Comparison of ENCODE assay signal across 23 cellular contexts in the genomic region with DNA sequence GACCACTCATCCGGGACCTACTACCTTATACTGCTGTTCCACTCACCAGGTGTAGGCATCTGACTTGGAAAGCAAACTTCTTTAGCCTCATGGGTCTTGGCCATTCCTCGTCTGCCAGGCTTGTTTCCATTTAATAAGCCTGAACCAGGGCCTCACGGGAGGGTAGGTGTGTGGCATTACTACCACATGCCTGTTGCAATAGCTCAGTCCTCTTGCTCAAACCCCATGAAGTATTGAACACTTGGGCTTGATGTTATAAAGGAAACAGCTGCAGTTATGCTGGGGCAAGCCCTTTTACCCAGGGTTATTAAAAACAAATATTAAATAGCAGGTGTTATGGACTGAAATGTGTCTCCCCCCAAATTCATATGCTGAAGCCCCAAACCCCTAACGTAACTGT. TPM values are rescaled to one million over a fixed set of nuclear protein-coding genes. Genes with fewer than 3 reads are reported as not detected.
DNase-seq lines count a peak whose midpoint lies in the region; ATAC-seq, FAIRE-seq and TF ChIP-seq lines count a peak whose summit lies in the region.
"Had no signal": no experiment of that assay in that cellular context is flagged by ENCODE, and none has a peak within 500 bp of the region (broad histone marks: within the 10 kb centered on the region; RNA-seq: fewer than 3 reads in every experiment).

No MANE protein-coding gene starts in this region.

- no peaks in the 10 kb centered on the region for H3K4me1 Mint-ChIP-seq in nephron progenitor cell
- H3K4me1 Mint-ChIP-seq: CD14-positive monocyte; CD8-positive, alpha-beta memory T cell had no signal

- H3K4me2 ChIP-seq in HepG2 (ENCODE audit: low read depth, low read length), result no peak overlapping the region
- H3K4me2 ChIP-seq: A549; BLaER1 treated with 17β-estradiol and CSF1 and Interleukin-3, amounts not matched to agents 10 nM and 100 nM had no signal

- no peak overlapping the region for H3K4me3 Mint-ChIP-seq in nephron progenitor cell
- H3K4me3 Mint-ChIP-seq: CD14-positive monocyte; CD4-positive, alpha-beta T cell; CD8-positive, alpha-beta memory T cell had no signal

- ATAC-seq in HepG2 (no peak), right lobe of liver (no peak)
- ATAC-seq: A549 had no signal

- H3K9me3 Mint-ChIP-seq in nephron progenitor cell, result no peaks in the 10 kb centered on the region
- H3K9me3 Mint-ChIP-seq: CD14-positive monocyte; CD4-positive, alpha-beta T cell; CD8-positive, alpha-beta memory T cell had no signal

- H4K20me1 ChIP-seq in HepG2 (ENCODE audit: insufficient read depth, low read length), result no peaks in the 10 kb centered on the region
- H4K20me1 ChIP-seq: BLaER1 treated with 17β-estradiol and CSF1 and Interleukin-3, amounts not matched to agents 10 nM and 100 nM had no signal

- TF ChIP-seq CTCF in HepG2 (CRISPR knock-in tag; IDR thresholded peaks at IDR 0.05) (no peak), right lobe of liver (IDR thresholded peaks at IDR 0.05) (no peak), RWPE1 (conservative IDR thresholded peaks at IDR 0.05; ENCODE audit: low read depth) (no peak), nephron progenitor cell (IDR thresholded peaks at IDR 0.05) (no peak)

- no peak for DNase-seq in HepG2 (ENCODE audit: low spot score)
- DNase-seq in right lobe of liver, result no peak
- no peak for DNase-seq in RWPE1 (ENCODE audit: low spot score)
- no peak for DNase-seq in nephron progenitor cell
- no peak for DNase-seq in DMS 273 treated with DMSO at 0.1 percent for 48 hours (lab: John Stamatoyannopoulos, UW)
- no peak for DNase-seq in small intestine
- no peak for DNase-seq in SJCRH30
- DNase-seq: 8988T; ACHN; BE2C; CD4-positive, alpha-beta T cell; CD8-positive, alpha-beta memory T cell; DMS53; DMS79 treated with DMSO at 0.1 percent for 48 hours; GF-D8; H7; HCEC 1CT had no signal

- WGBS in HepG2 (ENCODE audit: low lambda C conversion rate), result 89% methylated on average over 4 of the region's 4 CpGs
- 61% methylated on average over 4 of the region's 4 CpGs for WGBS in right lobe of liver (ENCODE audit: insufficient coverage, low coverage, low lambda C conversion rate, missing lambda C conversion rate)
- 88 to 91% (median 89%) methylated on average over 4 of the region's 4 CpGs for WGBS in small intestine, 3 donors

- FAIRE-seq in HepG2 (lab: Jason Lieb, UNC) (no peak), small intestine (lab: Jason Lieb, UNC) (no peak)
- FAIRE-seq: A549, D721Med, GM12891, H1 had no signal

- TF ChIP-seq RAD21 in HepG2 (CRISPR knock-in tag; IDR thresholded peaks at IDR 0.05), result no peak

- H3K27ac ChIP-seq in HepG2 (ENCODE audit: extremely low read length, insufficient read depth, low read length) (no peak overlapping the region), right lobe of liver (no peak overlapping the region), RWPE1 (0 out of 2 replicates have a peak overlapping the region, but pooled peaks have one; percentile 18), small intestine (ENCODE audit: low read depth in 1 of 2, low read length in 1 of 2) (no peak overlapping the region), SJCRH30 (no peak overlapping the region)
- H3K27ac ChIP-seq: A549; BLaER1 treated with 17β-estradiol and CSF1 and Interleukin-3, amounts not matched to agents 10 nM and 100 nM had no signal

- H3K27me3 ChIP-seq in HepG2 (ENCODE audit: control insufficient read depth in 1 of 2, insufficient read depth in 2 of 2, low read length in 2 of 2) (no peaks in the 10 kb centered on the region), right lobe of liver (no peaks in the 10 kb centered on the region), small intestine (ENCODE audit: control insufficient read depth in 2 of 2, insufficient read depth in 2 of 2, low read length in 2 of 2) (no peaks in the 10 kb centered on the region), SJCRH30 (no peaks in the 10 kb centered on the region)
- H3K27me3 ChIP-seq: BE2C; BLaER1 treated with 17β-estradiol and CSF1 and Interleukin-3, amounts not matched to agents 10 nM and 100 nM had no signal

- intact Hi-C loops in HepG2 (cut with micrococcal nuclease; ENCODE audit: unreplicated experiment), result no loop called here
- intact Hi-C loops in right lobe of liver (cut with DNase I), result no loop called here

- H3K36me3 Mint-ChIP-seq in nephron progenitor cell (ENCODE audit: low read depth), result peaks cover 1% of the 10 kb centered on the region
- H3K36me3 Mint-ChIP-seq: CD14-positive monocyte; CD8-positive, alpha-beta memory T cell had no signal

- no TSS peak for BruUV-seq in HepG2 (replicated peaks; lab: Mats Ljungman, UMichigan)

- H3K27ac Mint-ChIP-seq in nephron progenitor cell, result peak overlapping the region; percentile 32
- H3K27ac Mint-ChIP-seq: CD14-positive monocyte; CD4-positive, alpha-beta T cell; CD8-positive, alpha-beta memory T cell had no signal

- H3K4me3 ChIP-seq in HepG2 (replicated peaks in 1 of 3; ENCODE audit: insufficient read depth in 1 of 3, low read depth in 2 of 3, low read length in 3 of 3), result no peak overlapping the region
- no peak overlapping the region for H3K4me3 ChIP-seq in right lobe of liver
- H3K4me3 ChIP-seq in small intestine (ENCODE audit: low read depth in 1 of 2, low read length in 2 of 2), result no peak overlapping the region
- no peak overlapping the region for H3K4me3 ChIP-seq in SJCRH30
- H3K4me3 ChIP-seq: A549; BLaER1 treated with 17β-estradiol and CSF1 and Interleukin-3, amounts not matched to agents 10 nM and 100 nM had no signal

- H3K9me3 ChIP-seq in HepG2 (ENCODE audit: low read length) (no peaks in the 10 kb centered on the region), right lobe of liver (no peaks in the 10 kb centered on the region), small intestine (ENCODE audit: control insufficient read depth, low read depth) (no peaks in the 10 kb centered on the region), SJCRH30 (replicated peaks) (no peaks in the 10 kb centered on the region)
- H3K9me3 ChIP-seq: A549; BE2C; BLaER1 treated with 17β-estradiol and CSF1 and Interleukin-3, amounts not matched to agents 10 nM and 100 nM had no signal

- H3K4me1 ChIP-seq in HepG2 (ENCODE audit: insufficient read depth, low read length), result peaks cover 9% of the 10 kb centered on the region
- no peaks in the 10 kb centered on the region for H3K4me1 ChIP-seq in right lobe of liver
- H3K4me1 ChIP-seq in small intestine (ENCODE audit: control insufficient read depth in 2 of 2, insufficient read depth in 1 of 2, low read depth in 1 of 2, low read length in 1 of 2), result no peaks in the 10 kb centered on the region
- H3K4me1 ChIP-seq in SJCRH30, result peaks cover 47% of the 10 kb centered on the region
- H3K4me1 ChIP-seq: A549, BE2C had no signal

- CTCF ChIA-PET in HepG2 (lab: Yijun Ruan, JAX; ENCODE audit: low intra/inter-chr PET ratio, low total read pairs), result no interaction called here
- CTCF ChIA-PET in RWPE1 (lab: Yijun Ruan, JAX), result interaction anchor here (0.6 to 1.4 kb wide), 3 partner anchors 8 to 37 kb away, joined by 3 to 4 read pairs (median 3); no protein-coding TSS in a partner anchor

- H3K27me3 Mint-ChIP-seq in nephron progenitor cell (ENCODE audit: low read depth, poor library complexity), result no peaks in the 10 kb centered on the region
- H3K27me3 Mint-ChIP-seq: CD4-positive, alpha-beta T cell had no signal

- TF ChIP-seq POLR2A in HepG2 (IDR thresholded peaks at IDR 0.05; ENCODE audit: insufficient read depth in 1 of 2, low read depth in 2 of 2, low read length in 2 of 2) (no peak), right lobe of liver (IDR thresholded peaks at IDR 0.05) (no peak)

- POLR2A ChIA-PET in HepG2 (lab: Yijun Ruan, JAX), result no interaction called here
- POLR2A ChIA-PET in RWPE1 (lab: Yijun Ruan, JAX; ENCODE audit: low non-redundant PET), result no interaction called here

- TF ChIP-seq EP300 in HepG2 (IDR thresholded peaks at IDR 0.05; ENCODE audit: low read depth in 2 of 2, low read length in 2 of 2) (no peak), HepG2 (CRISPR knock-in tag; IDR thresholded peaks at IDR 0.05; ENCODE audit: borderline replicate concordance) (no peak)

- H3K79me2 ChIP-seq in HepG2 (ENCODE audit: insufficient read depth, low read length), result no peaks in the 10 kb centered on the region

- no peak overlapping the region for H2AFZ ChIP-seq in HepG2 (ENCODE audit: low read length)

- H3K9ac ChIP-seq in HepG2 (ENCODE audit: insufficient read depth, low read depth, low read length), result no peak overlapping the region
- H3K9ac ChIP-seq: BLaER1 treated with 17β-estradiol and CSF1 and Interleukin-3, amounts not matched to agents 10 nM and 100 nM had no signal

- H3K36me3 ChIP-seq in HepG2 (replicated peaks in 1 of 2; ENCODE audit: control insufficient read depth in 1 of 2, insufficient read depth in 2 of 2, low read length in 2 of 2) (no peaks in the 10 kb centered on the region), right lobe of liver (no peaks in the 10 kb centered on the region), small intestine (ENCODE audit: control insufficient read depth in 2 of 2, insufficient read depth in 2 of 2, low read length in 2 of 2) (no peaks in the 10 kb centered on the region), SJCRH30 (peaks cover 11% of the 10 kb centered on the region)
- H3K36me3 ChIP-seq: BE2C had no signal

- in situ Hi-C loops in HepG2 (cut with HindIII; ENCODE audit: extremely low pct_ligation_motif_present, low pct_unique_long_range_greater_than_20kb), result no loop called here

RNA-seq across cellular contexts. Expression of gene MRPL44, which starts 21.2 kb away (rescaled TPM):
- 78.0 and 101 TPM in 2 replicates for total RNA-seq in HepG2 (2016; rRNA removed; fragmentation: Illumina TruSeq; extraction: Trizol)
- 19.7 and 21.8 TPM in 2 replicates for total RNA-seq in HepG2 (2016; cell fraction: cytosol; rRNA removed; fragmentation: Illumina TruSeq; extraction: Trizol; ENCODE audit: low read depth)
- total RNA-seq in HepG2 (2016; cell fraction: insoluble cytoplasmic fraction; rRNA removed; fragmentation: Illumina TruSeq; extraction: Trizol), result 76.1 and 100 TPM in 2 replicates
- total RNA-seq in HepG2 (2016; cell fraction: membrane; rRNA removed; fragmentation: Illumina TruSeq; extraction: Trizol), result 38.1 and 39.0 TPM in 2 replicates
- total RNA-seq in HepG2 (2016; cell fraction: nucleus; rRNA removed; fragmentation: Illumina TruSeq; extraction: Trizol), result 33.6 TPM in 2 replicates
- 31.1 and 38.4 TPM in 2 replicates for polyA plus RNA-seq in HepG2 (2011; rRNA removed)
- 29.5 and 37.2 TPM in 2 replicates for polyA plus RNA-seq in HepG2 (2011; cell fraction: cytosol; rRNA removed)
- polyA plus RNA-seq in HepG2 (2011; cell fraction: nucleus; rRNA removed), result 7.5 and 10.9 TPM in 2 replicates
- polyA plus RNA-seq in HepG2 (2012), result 31.9 and 35.7 TPM in 2 replicates
- 10.7 and 11.0 TPM in 2 replicates for polyA plus RNA-seq in HepG2 (2016; cell fraction: cytosol; fragmentation: Illumina TruSeq; extraction: Trizol; ENCODE audit: low read depth)
- polyA plus RNA-seq in HepG2 (2016; cell fraction: insoluble cytoplasmic fraction; fragmentation: Illumina TruSeq; extraction: Trizol; ENCODE audit: low read depth), result 114 TPM in 2 replicates
- polyA plus RNA-seq in HepG2 (2016; cell fraction: membrane; fragmentation: Illumina TruSeq; extraction: Trizol; ENCODE audit: low read depth), result 18.8 and 22.2 TPM in 2 replicates
- 42.6 and 43.1 TPM in 2 replicates for polyA plus RNA-seq in HepG2 (2016; cell fraction: nucleus; fragmentation: Illumina TruSeq; extraction: Trizol; ENCODE audit: insufficient read depth, low read depth)
- polyA minus RNA-seq in HepG2 (2011; rRNA and poly(A)+ RNA removed; ENCODE audit: low replicate concordance), result 6.2 and 14.6 TPM in 2 replicates
- polyA minus RNA-seq in HepG2 (2011; cell fraction: cytosol; rRNA and poly(A)+ RNA removed), result 25.3 and 29.9 TPM in 2 replicates
- polyA minus RNA-seq in HepG2 (2011; cell fraction: nucleus; rRNA and poly(A)+ RNA removed), result 14.3 and 18.9 TPM in 2 replicates
- total RNA-seq in right lobe of liver, result 10 to 100 TPM; 20.4 to 38.5 (median 23.5) TPM
- 10 to 100 TPM; 28.1 to 33.9 (median 31.8) TPM for polyA plus RNA-seq in small intestine
- total RNA-seq in SJCRH30 (2014; rRNA removed; shearing (Covaris generic)), result 55.9 and 58.6 TPM in 2 replicates

RNA-seq across cellular contexts. Expression of gene WDFY1, which starts 33.3 kb away (rescaled TPM):
- total RNA-seq in HepG2 (2016; rRNA removed; fragmentation: Illumina TruSeq; extraction: Trizol) (77.0 and 92.1 TPM in 2 replicates), right lobe of liver (10 to 100 TPM; 19.7 to 28.0 (median 21.4) TPM)
- total RNA-seq in HepG2 (2016; cell fraction: cytosol; rRNA removed; fragmentation: Illumina TruSeq; extraction: Trizol; ENCODE audit: low read depth), result 11.5 and 14.6 TPM in 2 replicates
- total RNA-seq in HepG2 (2016; cell fraction: insoluble cytoplasmic fraction; rRNA removed; fragmentation: Illumina TruSeq; extraction: Trizol), result 74.9 and 94.6 TPM in 2 replicates
- 26.9 and 28.9 TPM in 2 replicates for total RNA-seq in HepG2 (2016; cell fraction: membrane; rRNA removed; fragmentation: Illumina TruSeq; extraction: Trizol)
- total RNA-seq in HepG2 (2016; cell fraction: nucleus; rRNA removed; fragmentation: Illumina TruSeq; extraction: Trizol), result 97.2 and 104 TPM in 2 replicates
- polyA plus RNA-seq in HepG2 (2011; rRNA removed) (77.1 and 78.4 TPM in 2 replicates), small intestine (10 to 100 TPM in 2 of 3 donors, 1 to 10 TPM in 1; 9.5 to 18.3 (median 13.2) TPM)
- 40.1 and 47.7 TPM in 2 replicates for polyA plus RNA-seq in HepG2 (2011; cell fraction: cytosol; rRNA removed)
- 98.7 and 128 TPM in 2 replicates for polyA plus RNA-seq in HepG2 (2011; cell fraction: nucleus; rRNA removed)
- polyA plus RNA-seq in HepG2 (2012), result 36.5 and 42.3 TPM in 2 replicates
- 4.0 and 4.3 TPM in 2 replicates for polyA plus RNA-seq in HepG2 (2016; cell fraction: cytosol; fragmentation: Illumina TruSeq; extraction: Trizol; ENCODE audit: low read depth)
- 72.6 and 75.5 TPM in 2 replicates for polyA plus RNA-seq in HepG2 (2016; cell fraction: insoluble cytoplasmic fraction; fragmentation: Illumina TruSeq; extraction: Trizol; ENCODE audit: low read depth)
- polyA plus RNA-seq in HepG2 (2016; cell fraction: membrane; fragmentation: Illumina TruSeq; extraction: Trizol; ENCODE audit: low read depth), result 10.6 and 12.5 TPM in 2 replicates
- polyA plus RNA-seq in HepG2 (2016; cell fraction: nucleus; fragmentation: Illumina TruSeq; extraction: Trizol; ENCODE audit: insufficient read depth, low read depth), result 136 and 138 TPM in 2 replicates
- polyA minus RNA-seq in HepG2 (2011; rRNA and poly(A)+ RNA removed; ENCODE audit: low replicate concordance), result 55.3 and 443 TPM in 2 replicates
- polyA minus RNA-seq in HepG2 (2011; cell fraction: cytosol; rRNA and poly(A)+ RNA removed), result 49.8 and 57.9 TPM in 2 replicates
- polyA minus RNA-seq in HepG2 (2011; cell fraction: nucleus; rRNA and poly(A)+ RNA removed), result 186 and 218 TPM in 2 replicates
- total RNA-seq in SJCRH30 (2014; rRNA removed; shearing (Covaris generic)), result 76.8 and 82.0 TPM in 2 replicates
